Comparison of ENCODE assay signal across 20 cellular contexts in the genomic region with DNA sequence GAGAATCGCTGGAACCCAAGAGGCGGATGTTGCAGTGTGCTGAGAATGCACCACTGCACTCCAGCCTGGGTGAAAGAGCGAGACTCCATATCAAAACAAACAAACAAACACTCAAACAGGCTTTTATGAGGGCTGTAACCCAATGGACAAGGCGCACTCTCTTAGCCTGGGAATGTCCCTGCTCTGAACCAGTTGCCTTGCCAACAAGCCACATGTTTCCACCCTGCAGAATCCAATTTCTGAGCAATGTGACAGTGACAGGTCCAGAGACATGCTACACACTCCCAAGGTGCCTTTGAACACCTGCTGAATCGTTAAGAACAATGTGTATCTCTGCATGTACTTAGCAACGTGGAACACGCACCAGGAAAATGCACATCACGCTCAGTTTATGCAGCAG.
"Had no signal": no experiment of that assay in that cellular context is flagged by ENCODE, and none has a peak within 500 bp of the region (broad histone marks: within the 10 kb centered on the region; RNA-seq: fewer than 3 reads in every experiment).

No MANE protein-coding gene starts in this region.

- H3K79me2 ChIP-seq: hepatocyte had no signal

- H2AFZ ChIP-seq: hepatocyte had no signal

- DNase-seq: activated CD4-positive, alpha-beta T cell treated with anti-CD3 and anti-CD28 coated beads, Interleukin-2, amount 50 U/mL, for 1 hour; activated CD8-positive, alpha-beta memory T cell treated with anti-CD3 and anti-CD28 coated beads, Interleukin-2, amount 50 U/mL, for 4 hours; activated effector memory CD4-positive, alpha-beta T cell treated with anti-CD3 and anti-CD28 coated beads, Interleukin-2, amount 50 U/mL, for 16 hours; activated naive CD4-positive, alpha-beta T cell treated with anti-CD3 and anti-CD28 coated beads, Interleukin-2, amount 50 U/mL, for 16 hours; activated T-cell treated with anti-CD3 and anti-CD28 coated beads, Interleukin-2, amount 50 U/mL, for 4 hours; colonic mucosa; endodermal cell; foreskin fibroblast; occipital lobe; retina; stimulated activated CD8-positive, alpha-beta memory T cell treated with anti-CD3 and anti-CD28 coated beads, Interleukin-4, amount 100 ng/mL, for 48 hours; stimulated activated naive CD4-positive, alpha-beta T cell; thyroid gland had no signal

- H3K27ac ChIP-seq: ascending aorta, colonic mucosa, epithelial cell of prostate, thyroid gland had no signal

- H3K27me3 ChIP-seq: ascending aorta, colonic mucosa, hepatocyte, thyroid gland had no signal

- ATAC-seq: activated CD4-positive, CD25-positive, alpha-beta regulatory T cell treated with anti-CD3 and anti-CD28 coated beads, Interleukin-2, amount 50 U/mL, for 24 hours; activated T-cell treated with anti-CD3 and anti-CD28 coated beads, Interleukin-2, amount 50 U/mL, for 4 hours; left lobe of liver; natural killer cell treated with Interleukin-12 subunit alpha and Interleukin-12 subunit beta and Interleukin-15 and Interleukin-18, amount 100 ng/mL, for 72 hours had no signal

- H3K4me2 ChIP-seq: hepatocyte had no signal

- H3K4me3 ChIP-seq: ascending aorta, colonic mucosa, hepatocyte, lung, thyroid gland had no signal

- H3K36me3 ChIP-seq: ascending aorta, colonic mucosa, thyroid gland had no signal

- H3K9me3 ChIP-seq: ascending aorta, colonic mucosa, thyroid gland had no signal
